24 cellular contexts compared by ENCODE assay signal in genomic region chr3:169633105-169633504, GRCh38. TPM values are rescaled to one million over a fixed set of nuclear protein-coding genes. Genes with fewer than 3 reads are reported as not detected.
"Had no signal": no experiment of that assay in that cellular context is flagged by ENCODE, and none has a peak within 500 bp of the region (broad histone marks: within the 10 kb centered on the region; RNA-seq: fewer than 3 reads in every experiment).

No MANE protein-coding gene starts in this region.

- H3K4me1 ChIP-seq: colonic mucosa, testis, tibial artery had no signal

- DNase-seq: effector memory CD4-positive, alpha-beta T cell; erythroblast; esophagus squamous epithelium; foreskin melanocyte; kidney; left lung; mesenchymal stem cell; mucosa of descending colon; naive B cell; pancreas; retina; stimulated activated CD4-positive, alpha-beta T cell treated with anti-CD3 and anti-CD28 coated beads, Interleukin-12 subunit alpha, Interleukin-12 subunit beta, amount 100 ng/mL, for 4 hours; stimulated activated CD4-positive, alpha-beta T cell treated with anti-CD3 and anti-CD28 coated beads, Interleukin-1b, Interleukin-23, amount 100 ng/mL, for 48 hours; stimulated activated CD4-positive, alpha-beta T cell treated with anti-CD3 and anti-CD28 coated beads, Interleukin-4, amount 100 ng/mL, for 1 hour; stimulated activated CD8-positive, alpha-beta memory T cell treated with anti-CD3 and anti-CD28 coated beads, Interleukin-4, amount 100 ng/mL, for 48 hours; stimulated activated naive CD4-positive, alpha-beta T cell; substantia nigra; testis; tibial artery had no signal

- H3K27me3 ChIP-seq: colonic mucosa, esophagus squamous epithelium, hepatocyte, left lung, pancreas, testis, tibial artery had no signal

- ATAC-seq: natural killer cell treated with Interleukin-12 subunit alpha and Interleukin-12 subunit beta and Interleukin-15 and Interleukin-18, amount 100 ng/mL, for 72 hours had no signal

- H3K4me3 ChIP-seq: colonic mucosa, esophagus squamous epithelium, hepatocyte, left lung, mucosa of descending colon, pancreas, smooth muscle cell, testis, tibial artery had no signal

- H3K36me3 ChIP-seq: colonic mucosa, left lung, neutrophil, pancreas, tibial artery had no signal

- H3K27ac ChIP-seq: colonic mucosa, esophagus squamous epithelium, hepatocyte, neutrophil, pancreas, testis, tibial artery had no signal

- H3K9me3 ChIP-seq: colonic mucosa, esophagus squamous epithelium, left lung, mucosa of descending colon, neutrophil, pancreas, testis, tibial artery had no signal

RNA-seq across cellular contexts. Expression of gene MECOM, which starts 30.4 kb away (rescaled TPM):
- total RNA-seq: natural killer cell treated with Interleukin-12 subunit alpha and Interleukin-12 subunit beta and Interleukin-15 and Interleukin-18, amount 100 ng/mL, for 72 hours had no signal
